In the genomic region with DNA sequence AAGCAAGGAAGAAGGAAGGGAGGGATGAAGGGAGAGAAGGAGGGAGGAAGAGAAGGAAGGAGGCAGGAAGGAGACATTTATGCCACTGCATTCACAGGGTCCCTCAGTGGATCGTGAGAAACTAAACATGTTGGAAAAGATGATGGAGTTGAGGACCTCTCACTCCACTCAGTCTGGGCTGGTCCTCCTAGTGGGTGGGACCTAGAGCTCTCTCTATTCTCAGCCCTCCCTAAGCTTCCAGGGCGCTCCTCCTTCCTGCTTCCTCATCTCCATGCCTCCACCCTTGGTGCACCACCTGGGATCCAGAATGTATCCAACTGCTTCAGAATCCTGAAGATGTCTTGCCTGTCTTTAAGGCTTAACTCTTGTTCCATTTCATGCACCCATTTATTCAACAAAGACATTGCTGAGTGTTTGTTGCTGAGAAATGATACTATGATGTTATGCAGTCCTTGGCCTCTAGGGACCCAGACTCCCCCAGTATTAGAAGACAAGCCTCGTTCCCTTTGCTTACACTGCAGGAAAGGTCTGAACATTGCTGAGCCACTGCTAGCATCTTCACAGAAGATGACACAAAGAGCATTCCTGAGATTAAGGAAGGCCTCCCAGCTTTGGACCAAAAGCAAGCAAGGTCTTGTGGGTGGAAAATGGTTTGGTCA, we compare ENCODE assay signal across 11 cellular contexts.
DNase-seq lines count a peak whose midpoint lies in the region; ATAC-seq, FAIRE-seq and TF ChIP-seq lines count a peak whose summit lies in the region.
"Had no signal": no experiment of that assay in that cellular context is flagged by ENCODE, and none has a peak within 500 bp of the region (broad histone marks: within the 10 kb centered on the region; RNA-seq: fewer than 3 reads in every experiment).

No MANE protein-coding gene starts in this region.

- no TSS peak for BruUV-seq in OCI-LY7 (replicated peaks; lab: Mats Ljungman, UMichigan)

- H3K4me1 ChIP-seq in OCI-LY7 (ENCODE audit: insufficient read depth, low read length, poor library complexity, severe bottlenecking) (no peaks in the 10 kb centered on the region), lower lobe of right lung (no peaks in the 10 kb centered on the region)

- H3K36me3 ChIP-seq in OCI-LY7 (ENCODE audit: insufficient read depth, low read length): no peaks in the 10 kb centered on the region
- no peaks in the 10 kb centered on the region for H3K36me3 ChIP-seq in lower lobe of right lung

- TF ChIP-seq CTCF in HFF-Myc (IDR thresholded peaks at IDR 0.05; ENCODE audit: low read depth, low read length, missing control alignments): peak; percentile 32
- peak; percentile 71 for TF ChIP-seq CTCF in OCI-LY7 (conservative IDR thresholded peaks at IDR 0.05; ENCODE audit: low read length)
- TF ChIP-seq CTCF in lower lobe of right lung (IDR thresholded peaks at IDR 0.05): peak; percentile 18

- H3K4me3 ChIP-seq in HFF-Myc (replicated peaks; ENCODE audit: low read depth, low read length) (no peak overlapping the region), OCI-LY7 (ENCODE audit: low read depth, low read length, poor library complexity, severe bottlenecking) (no peak overlapping the region), lower lobe of right lung (no peak overlapping the region)
- H3K4me3 ChIP-seq: skin epidermis had no signal

- H3K9me3 ChIP-seq in OCI-LY7 (ENCODE audit: low read length): no peaks in the 10 kb centered on the region
- H3K9me3 ChIP-seq in lower lobe of right lung: no peaks in the 10 kb centered on the region

- H4K20me1 ChIP-seq in OCI-LY7 (ENCODE audit: insufficient read depth, low read length): no peaks in the 10 kb centered on the region

- H3K79me2 ChIP-seq in OCI-LY7 (ENCODE audit: insufficient read depth, low read depth, low read length): no peaks in the 10 kb centered on the region

- peak; percentile 68 for FAIRE-seq in GM18507 (lab: Jason Lieb, UNC)
- FAIRE-seq: colon had no signal

- ATAC-seq in lower lobe of right lung: no peak
- ATAC-seq in left cardiac atrium: no peak

- no peaks in the 10 kb centered on the region for H3K27me3 ChIP-seq in lower lobe of right lung (ENCODE audit: low read depth)

- H3K27ac ChIP-seq in OCI-LY7 (ENCODE audit: low read depth, low read length, poor library complexity, severe bottlenecking) (no peak overlapping the region), lower lobe of right lung (no peak overlapping the region)
- H3K27ac ChIP-seq: skin epidermis had no signal

- no peak overlapping the region for H3K4me2 ChIP-seq in OCI-LY7 (ENCODE audit: low read length)

- CTCF ChIA-PET in OCI-LY7 (lab: Charles Lee; ENCODE audit: unreplicated experiment): no interaction called here

- DNase-seq in GM18507 (ENCODE audit: extremely low spot score, insufficient read length, low read depth): no peak
- DNase-seq in HFF-Myc (ENCODE audit: extremely low read depth, low read depth): no peak
- peak; percentile 31 for DNase-seq in OCI-LY7 (ENCODE audit: low spot score)
- DNase-seq in lower lobe of right lung: no peak
- no peak for DNase-seq in AG20443 (ENCODE audit: low spot score)
- no peak for DNase-seq in OCI-M2 (lab: John Stamatoyannopoulos, UW; ENCODE audit: unreplicated experiment)
- DNase-seq in effector CD8-positive, alpha-beta T cell (lab: John Stamatoyannopoulos, UW): no peak
- no peak for DNase-seq in left cardiac atrium
- DNase-seq: NCI-H526 treated with DMSO at 0.1 percent for 48 hours had no signal

- intact Hi-C loops in OCI-LY7 (cut with micrococcal nuclease; ENCODE audit: unreplicated experiment) (no loop called here), lower lobe of right lung (cut with DNase I) (no loop called here), left cardiac atrium (cut with DNase I) (no loop called here)

- H3K9me2 ChIP-seq in OCI-LY7 (ENCODE audit: insufficient read depth, low read length): no peaks in the 10 kb centered on the region

- H2AFZ ChIP-seq in OCI-LY7 (ENCODE audit: low read length): no peak overlapping the region

- POLR2A ChIA-PET in OCI-LY7 (lab: Charles Lee): interaction anchor here (0.7 kb wide), 1 partner anchor 35 kb away, joined by 3 read pairs; no protein-coding TSS in a partner anchor

Comparison
In these comparisons a context has a peak if more than half of its experiments do, and no peak if none do; other contexts are left out.
1. CTCF ChIP-seq: peak in every context shown above with its lines; median percentile 71 in OCI-LY7; 32 in HFF-Myc; 18 in lower lobe of right lung.